In genomic region chr16:68022728-68023537, GRCh38 we compare ENCODE assay signal across 8 cellular contexts. TPM values are rescaled to one million over a fixed set of nuclear protein-coding genes. Genes with fewer than 3 reads are reported as not detected.
DNase-seq lines count a peak whose midpoint lies in the region; ATAC-seq and TF ChIP-seq lines count a peak whose summit lies in the region.

Gene DDX28, minus strand, starts transcription at chr16:68023232. Its CDS starts 30 bp downstream, at chr16:68023202.
Gene DUS2, plus strand, starts transcription at chr16:68023284. Its CDS starts 14,740 bp downstream, at chr16:68038024.

- H3K27ac Mint-ChIP-seq in neural crest cell (ENCODE audit: unreplicated experiment), result peak within 1 kb of the TSS; percentile 98
- H3K27ac Mint-ChIP-seq in stimulated activated naive CD8-positive, alpha-beta T cell treated with anti-CD3 and anti-CD28 coated beads, Interleukin-15, amount 100 ng/mL, for 72 hours, result peak within 1 kb of the TSS; percentile 97 to 98

- peak within 1 kb of the TSS; percentile 95 for H3K9ac ChIP-seq in MM.1S (ENCODE audit: low read length)

- H3K4me2 ChIP-seq in MM.1S (ENCODE audit: low read depth, low read length), result peak within 1 kb of the TSS; percentile 89

- H3K36me3 ChIP-seq in H7 (replicated peaks; ENCODE audit: control insufficient read depth, insufficient read depth, low read length), result peaks cover 8% of the 10 kb centered on the region
- H3K36me3 ChIP-seq in MM.1S (replicated peaks; ENCODE audit: insufficient read depth, low read length), result no peaks in the 10 kb centered on the region
- no peaks in the 10 kb centered on the region for H3K36me3 ChIP-seq in SJCRH30

- no peaks in the 10 kb centered on the region for H4K20me1 ChIP-seq in MM.1S (ENCODE audit: insufficient read depth, low read length)

- peak within 1 kb of the TSS; percentile 97 for H2AFZ ChIP-seq in MM.1S (ENCODE audit: low read length)

- H3K9me3 ChIP-seq in MM.1S (replicated peaks; ENCODE audit: insufficient read depth, low read length), result no peaks in the 10 kb centered on the region
- no peaks in the 10 kb centered on the region for H3K9me3 ChIP-seq in SJCRH30 (replicated peaks)

- H3K4me1 ChIP-seq in MM.1S (ENCODE audit: low read length) (0 out of 2 replicates have a peak, but pooled peaks cover 5% of the 10 kb centered on the region), SJCRH30 (no peaks in the 10 kb centered on the region; the same call in 1 of the 2 replicates)

- no peaks in the 10 kb centered on the region for H3K9me3 Mint-ChIP-seq in neural crest cell
- no peaks in the 10 kb centered on the region for H3K9me3 Mint-ChIP-seq in stimulated activated naive CD8-positive, alpha-beta T cell treated with anti-CD3 and anti-CD28 coated beads, Interleukin-15, amount 100 ng/mL, for 72 hours

- H3F3A ChIP-seq in MM.1S (ENCODE audit: insufficient read depth, low read length), result peaks cover 9% of the 10 kb centered on the region; the same call in 1 of the 2 replicates

- H3K4me3 ChIP-seq in H7 (ENCODE audit: insufficient read depth, low read depth, low read length), result peak within 1 kb of the TSS; percentile 91
- H3K4me3 ChIP-seq in MM.1S (ENCODE audit: low read length), result peak within 1 kb of the TSS; percentile 97
- H3K4me3 ChIP-seq in SJCRH30, result peak within 1 kb of the TSS; percentile 98
- H3K4me3 ChIP-seq in foreskin fibroblast (ENCODE audit: low read depth in 1 of 2, low read length in 2 of 2), result peak within 1 kb of the TSS; percentile 95 to 96

- ATAC-seq in stimulated activated naive CD8-positive, alpha-beta T cell treated with anti-CD3 and anti-CD28 coated beads, Interleukin-15, amount 100 ng/mL, for 72 hours, result peak; percentile 98

- peak; percentile 93 for DNase-seq in ELR (ENCODE audit: low read depth)
- DNase-seq in H7, result peak; percentile 91
- DNase-seq in MM.1S, result peak; percentile 93
- DNase-seq in SJCRH30, result peak; percentile 84 to 85
- peak; percentile 89 for DNase-seq in activated gamma-delta T cell treated with Interleukin-2 at 50 U/mL for 16 hours
- peak; percentile 91 to 98 for DNase-seq in foreskin fibroblast
- DNase-seq in neural crest cell (ENCODE audit: low read depth, low spot score), result peak; percentile 94
- peak; percentile 91 to 93 for DNase-seq in stimulated activated naive CD8-positive, alpha-beta T cell treated with anti-CD3 and anti-CD28 coated beads, Interleukin-15, amount 100 ng/mL, for 72 hours

- H3K4me3 Mint-ChIP-seq in neural crest cell, result peak within 1 kb of the TSS; percentile 97
- H3K4me3 Mint-ChIP-seq in stimulated activated naive CD8-positive, alpha-beta T cell treated with anti-CD3 and anti-CD28 coated beads, Interleukin-15, amount 100 ng/mL, for 72 hours, result peak within 1 kb of the TSS; percentile 97 to 98

- H3K4me1 Mint-ChIP-seq in neural crest cell, result peaks cover 12% of the 10 kb centered on the region
- H3K4me1 Mint-ChIP-seq in stimulated activated naive CD8-positive, alpha-beta T cell treated with anti-CD3 and anti-CD28 coated beads, Interleukin-15, amount 100 ng/mL, for 72 hours, result peaks cover 26% of the 10 kb centered on the region

- peaks cover 45% of the 10 kb centered on the region for H3K79me2 ChIP-seq in MM.1S (ENCODE audit: low read length)

- no peaks in the 10 kb centered on the region for H3K27me3 Mint-ChIP-seq in neural crest cell (ENCODE audit: low read depth)
- H3K27me3 Mint-ChIP-seq in stimulated activated naive CD8-positive, alpha-beta T cell treated with anti-CD3 and anti-CD28 coated beads, Interleukin-15, amount 100 ng/mL, for 72 hours, result no peaks in the 10 kb centered on the region

- H3K27ac ChIP-seq in MM.1S (ENCODE audit: low read length) (peak within 1 kb of the TSS; percentile 62), SJCRH30 (peak within 1 kb of the TSS; percentile 86)

- no peaks in the 10 kb centered on the region for H3K9me2 ChIP-seq in MM.1S (replicated peaks; ENCODE audit: insufficient read depth, low read length)

- H3K27me3 ChIP-seq in H7 (ENCODE audit: control insufficient read depth, insufficient read depth, low read length), result no peaks in the 10 kb centered on the region
- H3K27me3 ChIP-seq in MM.1S (replicated peaks; ENCODE audit: insufficient read depth, low read length), result no peaks in the 10 kb centered on the region
- no peaks in the 10 kb centered on the region for H3K27me3 ChIP-seq in SJCRH30

- TF ChIP-seq CTCF in MM.1S (IDR thresholded peaks at IDR 0.05; ENCODE audit: low read length), result 0 out of 2 replicates have a peak, but pooled peaks have one; percentile 11
- TF ChIP-seq CTCF in foreskin fibroblast (IDR thresholded peaks at IDR 0.05; ENCODE audit: low read depth, low read length), result no peak
- TF ChIP-seq CTCF in neural crest cell (conservative IDR thresholded peaks at IDR 0.05), result no peak

- peaks cover 2% of the 10 kb centered on the region for H3K36me3 Mint-ChIP-seq in neural crest cell (ENCODE audit: low read depth)

RNA-seq across cellular contexts. Expression of gene DDX28, which starts in this region (rescaled TPM):
- 19.4 and 26.4 TPM in 2 replicates for total RNA-seq in H7 (2014; rRNA removed; shearing (Covaris generic))
- 9.4 and 9.9 TPM in 2 replicates for total RNA-seq in SJCRH30 (2014; rRNA removed; shearing (Covaris generic))
- total RNA-seq in neural crest cell, result 12.5 and 13.3 TPM in 2 replicates

RNA-seq across cellular contexts. Expression of gene DUS2, which starts in this region (rescaled TPM):
- 46.9 and 54.9 TPM in 2 replicates for total RNA-seq in H7 (2014; rRNA removed; shearing (Covaris generic))
- total RNA-seq in SJCRH30 (2014; rRNA removed; shearing (Covaris generic)), result 8.6 and 9.0 TPM in 2 replicates
- 26.6 and 28.4 TPM in 2 replicates for total RNA-seq in neural crest cell

Comparison
In these comparisons a context has a peak if more than half of its experiments do, and no peak if none do; other contexts are left out.
1. Peak in every context shown above with its lines: DNase-seq, ATAC-seq, H3K4me3 ChIP-seq and H3K27ac ChIP-seq.